Comparison of ENCODE assay signal across 9 cellular contexts in the genomic region with DNA sequence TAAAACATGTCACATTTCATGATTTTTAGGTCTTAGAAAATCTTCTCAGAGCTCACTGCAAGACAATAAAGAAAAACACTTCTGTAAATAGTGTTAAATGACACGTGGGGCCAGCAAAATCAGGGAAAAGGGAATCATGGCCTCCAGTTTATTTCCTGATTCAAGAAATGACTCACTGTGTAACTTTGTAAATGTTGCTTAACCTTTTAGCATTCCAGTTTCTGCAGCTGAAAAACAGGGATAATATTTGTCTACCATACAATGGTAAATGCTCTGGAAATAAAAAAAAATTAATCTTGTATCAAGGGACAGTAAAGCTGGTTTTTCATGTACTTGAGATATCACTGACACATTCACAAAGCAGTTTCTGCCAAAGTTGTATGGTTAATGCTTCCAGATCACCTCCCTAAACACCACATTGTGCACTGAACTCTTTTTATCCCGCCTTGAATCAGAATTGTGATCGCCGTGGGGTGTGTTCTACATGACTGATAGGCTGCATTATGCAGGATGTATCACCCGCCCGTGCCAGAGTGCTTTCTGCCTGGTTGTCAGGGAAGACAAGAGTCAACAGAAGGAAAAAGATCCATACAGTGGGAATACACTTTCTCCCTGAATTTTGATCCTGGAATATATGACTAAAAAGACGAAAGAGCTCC.
A peak's percentile ranks its signal among the peaks of the same experiment; 100 is the strongest.
DNase-seq lines count a peak whose midpoint lies in the region; ATAC-seq, FAIRE-seq and TF ChIP-seq lines count a peak whose summit lies in the region.
"Had no signal": no experiment of that assay in that cellular context is flagged by ENCODE, and none has a peak within 500 bp of the region (broad histone marks: within the 10 kb centered on the region; RNA-seq: fewer than 3 reads in every experiment).

No MANE protein-coding gene starts in this region.

- H3K27me3 Mint-ChIP-seq in astrocyte (ENCODE audit: low read depth, unreplicated experiment) = no peaks in the 10 kb centered on the region

- H3K36me3 Mint-ChIP-seq in astrocyte (ENCODE audit: low read depth, unreplicated experiment) = no peaks in the 10 kb centered on the region

- H3K9me3 ChIP-seq in astrocyte (ENCODE audit: insufficient read depth, low read depth, low read length) = no peaks in the 10 kb centered on the region

- peaks cover 3% of the 10 kb centered on the region for H3K9me3 Mint-ChIP-seq in astrocyte (ENCODE audit: unreplicated experiment)

- peak overlapping the region; percentile 68 for H3K4me2 ChIP-seq in astrocyte (ENCODE audit: low read length)

- no peak overlapping the region for H3K4me3 ChIP-seq in astrocyte (ENCODE audit: insufficient read depth, low read depth, low read length)

- H3K36me3 ChIP-seq in astrocyte (ENCODE audit: insufficient read depth, low read length) = no peaks in the 10 kb centered on the region

- peak overlapping the region; percentile 46 for H2AFZ ChIP-seq in astrocyte (ENCODE audit: low read depth, low read length)

- FAIRE-seq in astrocyte (lab: Jason Lieb, UNC) = peak; percentile 86
- FAIRE-seq: GM12892 had no signal

- ATAC-seq in HG03378 (IDR thresholded peaks at IDR 0.05; ENCODE audit: unreplicated experiment) = no peak

- H3K4me1 Mint-ChIP-seq in astrocyte (ENCODE audit: low read depth, unreplicated experiment) = peaks cover 16% of the 10 kb centered on the region

- H3K4me1 ChIP-seq in astrocyte (ENCODE audit: insufficient read depth, low read length) = no peaks in the 10 kb centered on the region

- DNase-seq in HS-5 (ENCODE audit: low read depth) = peak; percentile 63
- peak; percentile 51 for DNase-seq in astrocyte (ENCODE audit: low read depth)
- DNase-seq in iris pigment epithelial cell (ENCODE audit: low read depth) = peak; percentile 73
- DNase-seq in stromal cell of bone marrow (ENCODE audit: low read depth) = peak; percentile 54
- no peak for DNase-seq in hippocampal formation (lab: John Stamatoyannopoulos, UW)
- DNase-seq in DMS79 (lab: John Stamatoyannopoulos, UW) = no peak
- DNase-seq in amygdala (lab: John Stamatoyannopoulos, UW) = no peak

- H3K9ac ChIP-seq in astrocyte (ENCODE audit: low read length) = peak overlapping the region; percentile 16

- H3K79me2 ChIP-seq in astrocyte (ENCODE audit: insufficient read depth, low read length) = no peaks in the 10 kb centered on the region

- no peak for TF ChIP-seq CTCF in astrocyte (IDR thresholded peaks at IDR 0.05; ENCODE audit: insufficient read depth, low read depth, low read length)

- no peak overlapping the region for H3K4me3 Mint-ChIP-seq in astrocyte (ENCODE audit: unreplicated experiment)

- no peaks in the 10 kb centered on the region for H3K27me3 ChIP-seq in astrocyte (ENCODE audit: insufficient read depth, low read length)

- peak overlapping the region; percentile 21 for H3K27ac ChIP-seq in astrocyte (ENCODE audit: low read depth, low read length)

- peak overlapping the region; percentile 49 for H3K27ac Mint-ChIP-seq in astrocyte (ENCODE audit: unreplicated experiment)

- H4K20me1 ChIP-seq in astrocyte (ENCODE audit: insufficient read depth, low read length) = no peaks in the 10 kb centered on the region

Comparison
In these comparisons a context has a peak if more than half of its experiments do, and no peak if none do; other contexts are left out.
1. DNase-seq: peak in HS-5 (single experiment), astrocyte (single experiment), iris pigment epithelial cell (single experiment) and stromal cell of bone marrow (single experiment); none in hippocampal formation (0 of 2), DMS79 (single experiment) and amygdala (0 of 56).